Comparison of ENCODE assay signal across 8 cellular contexts in the genomic region with DNA sequence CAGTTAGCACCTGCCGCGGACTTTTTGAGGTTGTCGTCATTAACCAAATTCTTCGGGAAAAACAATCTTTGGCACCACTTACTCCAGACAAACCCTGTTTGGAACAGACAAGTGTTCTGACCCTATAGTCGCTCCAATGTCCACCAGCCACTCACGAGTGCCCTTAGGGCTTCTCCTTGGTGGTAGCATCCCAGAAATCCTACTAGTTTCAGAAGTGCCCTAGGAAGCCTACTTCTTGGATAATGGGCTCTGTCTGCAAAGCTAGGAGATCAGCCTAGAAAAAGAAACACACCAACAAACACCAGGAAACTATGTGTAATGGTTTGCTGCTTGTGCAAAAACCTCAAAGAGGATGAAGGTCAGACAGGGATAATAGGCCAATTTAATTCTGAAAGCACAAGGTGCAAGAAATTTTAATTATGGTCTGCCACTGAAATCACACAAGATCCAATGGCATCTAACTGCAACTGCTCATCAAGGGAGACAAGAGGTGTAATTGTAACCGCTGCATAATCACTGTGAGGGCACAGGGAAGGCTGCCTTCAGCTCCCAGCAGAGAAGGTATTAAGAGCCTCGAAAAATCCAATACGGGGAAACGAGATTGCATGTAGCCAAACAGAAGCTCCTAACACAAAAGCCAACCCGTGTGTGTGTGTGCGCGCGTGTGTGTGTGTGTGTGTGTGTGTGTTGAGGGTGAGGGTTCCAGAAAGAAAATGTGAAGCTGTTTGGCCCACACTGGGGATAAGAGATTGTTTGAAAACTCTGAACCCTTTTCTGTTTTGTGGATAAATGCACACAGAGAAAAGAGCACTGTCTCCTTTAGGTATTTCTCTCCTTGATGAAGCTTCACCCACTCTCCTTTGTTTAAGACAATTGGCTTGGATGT. TPM values are rescaled to one million over a fixed set of nuclear protein-coding genes. Genes with fewer than 3 reads are reported as not detected.
DNase-seq lines count a peak whose midpoint lies in the region; ATAC-seq and TF ChIP-seq lines count a peak whose summit lies in the region.

No MANE protein-coding gene starts in this region.

- no peaks in the 10 kb centered on the region for H3K9me3 ChIP-seq in muscle layer of duodenum (ENCODE audit: control insufficient read depth in 1 of 2, low read length in 2 of 2)

- peaks cover 12% of the 10 kb centered on the region for H3K27me3 Mint-ChIP-seq in endothelial cell (ENCODE audit: unreplicated experiment)

- TF ChIP-seq CTCF in endothelial cell (IDR thresholded peaks at IDR 0.05; ENCODE audit: unreplicated experiment): no peak

- no peaks in the 10 kb centered on the region for H3K9me3 Mint-ChIP-seq in endothelial cell (ENCODE audit: unreplicated experiment)

- H3K4me3 ChIP-seq in muscle layer of duodenum (ENCODE audit: low read depth in 1 of 2, low read length in 2 of 2): peak overlapping the region; percentile 82 to 97

- no peaks in the 10 kb centered on the region for H3K27me3 ChIP-seq in muscle layer of duodenum (ENCODE audit: low read depth, low read length)

- peaks cover 33% of the 10 kb centered on the region for H3K4me1 Mint-ChIP-seq in endothelial cell (ENCODE audit: unreplicated experiment)

- peak; percentile 9 for DNase-seq in AG08396 (ENCODE audit: low spot score)
- peak; percentile 27 for DNase-seq in NCI-H2107 (lab: John Stamatoyannopoulos, UW)
- DNase-seq in endothelial cell (ENCODE audit: low spot score): peak; percentile 29
- no peak for DNase-seq in cortex of kidney (lab: John Stamatoyannopoulos, UW)
- DNase-seq in activated CD4-positive, alpha-beta T cell treated with anti-CD3 and anti-CD28 coated beads for 4 hours: no peak

- H3K27ac Mint-ChIP-seq in endothelial cell (ENCODE audit: unreplicated experiment): peak overlapping the region; percentile 34

- peak overlapping the region; percentile 94 for H3K4me3 Mint-ChIP-seq in endothelial cell (ENCODE audit: unreplicated experiment)

- no peak for ATAC-seq in HG03139 (IDR thresholded peaks at IDR 0.05; ENCODE audit: unreplicated experiment)
- ATAC-seq in GM18870 (IDR thresholded peaks at IDR 0.05; ENCODE audit: unreplicated experiment): no peak

- H3K36me3 Mint-ChIP-seq in endothelial cell (ENCODE audit: low read depth, unreplicated experiment): no peaks in the 10 kb centered on the region

- peaks cover 4 to 18% of the 10 kb centered on the region in 2 donors for H3K4me1 ChIP-seq in muscle layer of duodenum (ENCODE audit: control insufficient read depth in 1 of 2, insufficient read depth in 2 of 2, low read length in 2 of 2)

- no peaks in the 10 kb centered on the region for H3K36me3 ChIP-seq in muscle layer of duodenum (ENCODE audit: control insufficient read depth in 1 of 2, insufficient read depth in 2 of 2, low read length in 2 of 2)

- H3K27ac ChIP-seq in muscle layer of duodenum (ENCODE audit: low read length): peak overlapping the region; percentile 45

RNA-seq across cellular contexts. Expression of gene WLS, which starts 2.2 kb away (rescaled TPM):
- total RNA-seq in endothelial cell (ENCODE audit: unreplicated experiment): 99.6 TPM

Comparison
In these comparisons a context has a peak if more than half of its experiments do, and no peak if none do; other contexts are left out.
1. DNase-seq: peak in AG08396 (single experiment), NCI-H2107 (single experiment) and endothelial cell (single experiment); none in cortex of kidney (single experiment) and activated CD4-positive, alpha-beta T cell treated with anti-CD3 and anti-CD28 coated beads for 4 hours (0 of 2).